Comparison of ENCODE assay signal across 1 cellular context in the genomic region with DNA sequence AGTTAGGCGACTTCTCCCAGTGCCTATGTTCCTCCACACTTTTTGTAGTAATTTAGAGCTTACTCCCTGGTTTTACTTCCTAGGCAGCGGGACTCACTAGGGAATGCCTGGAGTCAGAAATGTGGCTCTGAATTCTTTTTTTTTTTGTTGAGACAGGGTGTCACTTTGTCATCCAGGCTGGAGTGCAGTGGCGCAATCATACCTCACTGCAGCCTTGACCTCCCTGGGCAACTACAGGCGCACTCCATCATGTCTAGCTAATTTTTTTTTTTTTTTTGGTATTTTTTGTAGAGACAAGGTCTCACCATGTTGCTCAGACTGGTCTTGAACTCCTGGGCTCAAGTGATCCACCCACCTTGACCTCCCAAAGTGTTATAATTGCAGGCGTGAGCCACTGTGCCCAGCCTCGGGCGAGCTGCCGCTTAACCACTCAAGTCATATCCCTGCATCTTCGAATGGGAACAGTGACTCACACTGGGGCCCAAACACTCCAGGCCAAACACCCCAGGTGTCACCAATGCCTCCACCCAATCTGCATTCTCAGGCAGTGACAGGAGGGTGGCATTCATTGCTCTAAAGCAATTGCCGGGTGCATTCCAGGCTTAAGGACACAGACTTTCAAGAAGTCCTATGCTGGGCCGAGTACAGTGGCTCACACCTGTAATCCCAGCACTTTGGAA.
TF ChIP-seq lines count a peak whose summit lies in the region.

No MANE protein-coding gene starts in this region.

TF ChIP-seq in HepG2, 621 proteins besides CTCF, POLR2A, EP300 and RAD21 (continued from another document):
- no peak for TF ChIP-seq ZNF33B (CRISPR knock-in tag; IDR thresholded peaks at IDR 0.05)
- no peak for TF ChIP-seq PHF5A (CRISPR knock-in tag; IDR thresholded peaks at IDR 0.05; ENCODE audit: low read depth, unreplicated experiment)
- TF ChIP-seq ZNF17 (CRISPR knock-in tag; IDR thresholded peaks at IDR 0.05): no peak
- TF ChIP-seq TBX3 (IDR thresholded peaks at IDR 0.05; ENCODE audit: borderline replicate concordance): no peak
- TF ChIP-seq ZMYM4 (CRISPR knock-in tag; IDR thresholded peaks at IDR 0.05): 0 out of 2 replicates have a peak, but pooled peaks have one; percentile 32
